In genomic region chr1:15603050-15603965, GRCh38 we compare ENCODE assay signal across 8 cellular contexts. TPM values are rescaled to one million over a fixed set of nuclear protein-coding genes. Genes with fewer than 3 reads are reported as not detected.
A peak's percentile ranks its signal among the peaks of the same experiment; 100 is the strongest.
DNase-seq lines count a peak whose midpoint lies in the region; ATAC-seq and TF ChIP-seq lines count a peak whose summit lies in the region.

No MANE protein-coding gene starts in this region.

- H3K9me3 ChIP-seq in smooth muscle cell (replicated peaks; ENCODE audit: low read depth) = no peaks in the 10 kb centered on the region

- peak overlapping the region; percentile 69 for H3K27ac ChIP-seq in smooth muscle cell (ENCODE audit: low read depth)

- H3K36me3 Mint-ChIP-seq in central memory CD8-positive, alpha-beta T cell (ENCODE audit: insufficient read depth) = no peaks in the 10 kb centered on the region

- no peaks in the 10 kb centered on the region for H3K79me2 ChIP-seq in smooth muscle cell (ENCODE audit: low read depth)

- no peaks in the 10 kb centered on the region for H3K36me3 ChIP-seq in smooth muscle cell (ENCODE audit: low read depth)

- WGBS in smooth muscle cell (ENCODE audit: low lambda C conversion rate) = 7% methylated on average over 56 of the region's 56 CpGs

- ATAC-seq in GM18511 (IDR thresholded peaks at IDR 0.05; ENCODE audit: unreplicated experiment) = peak; percentile 96
- ATAC-seq in HG03064 (IDR thresholded peaks at IDR 0.05; ENCODE audit: low read depth, unreplicated experiment) = peak; percentile 83
- ATAC-seq in activated CD4-positive, CD25-positive, alpha-beta regulatory T cell treated with anti-CD3 and anti-CD28 coated beads, Interleukin-2, amount 50 U/mL, for 24 hours = peak; percentile 99 to 100
- ATAC-seq in central memory CD8-positive, alpha-beta T cell (replicated peaks; ENCODE audit: extremely low read depth, poor library complexity, severe bottlenecking) = peak; percentile 99

- peaks cover 10% of the 10 kb centered on the region for H3K4me1 Mint-ChIP-seq in central memory CD8-positive, alpha-beta T cell

- peaks cover 4% of the 10 kb centered on the region for H3K4me1 ChIP-seq in smooth muscle cell (ENCODE audit: low read depth)

- H3K4me3 Mint-ChIP-seq in central memory CD8-positive, alpha-beta T cell = peak overlapping the region; percentile 74

- H3K4me2 ChIP-seq in smooth muscle cell = peak overlapping the region; percentile 98

- H3K4me3 ChIP-seq in smooth muscle cell = peak overlapping the region; percentile 84

- H4K20me1 ChIP-seq in smooth muscle cell (ENCODE audit: low read depth) = no peaks in the 10 kb centered on the region

- peak overlapping the region; percentile 96 for H2AFZ ChIP-seq in smooth muscle cell (ENCODE audit: low read depth)

- TF ChIP-seq CTCF in smooth muscle cell (IDR thresholded peaks at IDR 0.05; ENCODE audit: borderline replicate concordance, insufficient read depth, poor library complexity, severe bottlenecking) = no peak

- no peaks in the 10 kb centered on the region for H3F3A ChIP-seq in smooth muscle cell (ENCODE audit: low read depth)

- H3K27ac Mint-ChIP-seq in central memory CD8-positive, alpha-beta T cell (ENCODE audit: low read depth) = no peak overlapping the region

- H3K9me3 Mint-ChIP-seq in central memory CD8-positive, alpha-beta T cell = no peaks in the 10 kb centered on the region

- DNase-seq in 8988T (peak; percentile 82), NCI-H2171 treated with DMSO at 0.1 percent for 48 hours (lab: John Stamatoyannopoulos, UW) (peak; percentile 92), iris pigment epithelial cell (ENCODE audit: low read depth) (peak; percentile 98), smooth muscle cell (lab: John Stamatoyannopoulos, UW; ENCODE audit: unreplicated experiment) (peak; percentile 55)
- peak; percentile 71 to 85 for DNase-seq in central memory CD8-positive, alpha-beta T cell (ENCODE audit: low spot score in 2 of 2)

- peaks cover 11% of the 10 kb centered on the region for H3K27me3 Mint-ChIP-seq in central memory CD8-positive, alpha-beta T cell

- H3K9ac ChIP-seq in smooth muscle cell (ENCODE audit: low read depth) = peak overlapping the region; percentile 87

- H3K27me3 ChIP-seq in smooth muscle cell (ENCODE audit: low read depth) = no peaks in the 10 kb centered on the region

RNA-seq across cellular contexts. Expression of gene DDI2, which starts 13.9 kb away (rescaled TPM):
- total RNA-seq in smooth muscle cell = 10.9 and 11.4 TPM in 2 replicates
- polyA plus RNA-seq in smooth muscle cell = 1.5 and 3.5 TPM in 2 replicates

RNA-seq across cellular contexts. Expression of gene AGMAT, which starts 18.5 kb away (rescaled TPM):
- total RNA-seq in smooth muscle cell = 0.04 and 0.36 TPM in 2 replicates
- polyA plus RNA-seq in smooth muscle cell = 0.11 and 0.56 TPM in 2 replicates

Comparison
In these comparisons a context has a peak if more than half of its experiments do, and no peak if none do; other contexts are left out.
1. Peak in every context shown above with its lines: DNase-seq, ATAC-seq, H3K4me3 ChIP-seq and H3K27ac ChIP-seq.